8 cellular contexts compared by ENCODE assay signal in the genomic region with DNA sequence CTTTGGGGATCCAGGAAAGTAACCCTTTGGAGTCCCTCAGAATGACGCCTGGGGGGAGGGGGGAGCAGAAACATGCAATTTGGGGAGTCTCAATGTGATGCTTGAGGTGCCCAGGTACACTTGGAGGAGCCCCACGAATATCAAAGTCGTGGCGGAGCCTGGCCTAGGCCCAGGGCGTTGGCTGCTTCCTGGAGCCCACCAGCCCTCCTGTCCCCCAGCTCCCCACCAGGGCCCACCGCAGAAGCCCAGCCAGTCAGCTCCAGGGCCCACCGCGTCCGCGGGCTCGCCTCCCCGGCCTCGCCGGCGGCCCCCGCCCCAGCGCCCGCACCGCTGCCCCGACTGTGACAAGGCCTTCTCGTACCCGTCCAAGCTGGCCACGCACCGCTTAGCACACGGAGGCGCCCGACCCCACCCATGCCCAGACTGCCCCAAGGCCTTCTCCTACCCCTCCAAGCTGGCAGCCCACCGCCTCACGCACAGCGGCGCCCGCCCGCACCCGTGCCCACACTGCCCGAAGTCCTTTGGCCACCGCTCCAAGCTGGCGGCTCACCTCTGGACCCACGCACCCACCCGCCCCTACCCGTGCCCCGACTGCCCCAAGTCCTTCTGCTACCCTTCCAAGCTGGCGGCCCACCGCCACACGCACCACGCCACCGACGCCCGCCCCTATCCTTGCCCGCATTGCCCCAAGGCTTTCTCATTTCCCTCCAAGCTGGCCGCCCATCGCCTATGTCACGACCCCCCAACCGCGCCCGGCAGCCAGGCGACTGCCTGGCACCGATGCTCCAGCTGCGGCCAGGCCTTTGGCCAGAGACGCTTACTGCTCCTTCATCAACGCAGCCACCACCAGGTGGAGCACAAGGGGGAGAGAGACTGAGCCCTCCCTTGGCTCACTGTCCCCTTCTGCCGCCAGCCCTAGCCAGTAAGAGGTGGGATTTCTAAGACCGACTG. TPM values are rescaled to one million over a fixed set of nuclear protein-coding genes. Genes with fewer than 3 reads are reported as not detected.
A peak's percentile ranks its signal among the peaks of the same experiment; 100 is the strongest.
DNase-seq lines count a peak whose midpoint lies in the region; ATAC-seq and TF ChIP-seq lines count a peak whose summit lies in the region.

No MANE protein-coding gene starts in this region.

- no peak for TF ChIP-seq EP300 in ovary (IDR thresholded peaks at IDR 0.05)

- no peaks in the 10 kb centered on the region for H3K9me3 ChIP-seq in ovary

- WGBS in ovary, 3 donors, result 52 to 59% (median 57%) methylated on average over 62 of the region's 62 CpGs

- H3K4me1 ChIP-seq in ovary (ENCODE audit: insufficient read depth), result peaks cover 5% of the 10 kb centered on the region

- no peak overlapping the region for H3K4me3 ChIP-seq in ovary

- TF ChIP-seq CTCF in LNCAP (IDR thresholded peaks at IDR 0.05), result 0 out of 2 replicates have a peak, but pooled peaks have one; percentile 13
- TF ChIP-seq CTCF in ovary (IDR thresholded peaks at IDR 0.05), result peak; percentile 23 to 55 (median 29)

- no peaks in the 10 kb centered on the region for H3K27me3 ChIP-seq in ovary

- no peaks in the 10 kb centered on the region for H3K36me3 ChIP-seq in ovary

- no peak for TF ChIP-seq POLR2A in ovary (IDR thresholded peaks at IDR 0.05)

- DNase-seq in D341Med (ENCODE audit: low spot score) (peak; percentile 77), Right ventricle myocardium inferior (ENCODE audit: missing footprints) (peak; percentile 70), ovary (peak; percentile 68 to 82 (median 79))
- peak; percentile 35 for DNase-seq in activated naive CD4-positive, alpha-beta T cell treated with anti-CD3 and anti-CD28 coated beads, Interleukin-2, amount 50 U/mL, for 16 hours

- H3K27ac ChIP-seq in ovary, result peak overlapping the region in 1 of 2 donors; percentile 74

- intact Hi-C loops in Right ventricle myocardium inferior (cut with DNase I), result loop anchor here (5.0 to 10.0 kb wide), 2 partner anchors 132 to 240 kb away; no protein-coding TSS in a partner anchor
- intact Hi-C loops in ovary (cut with DNase I), result loop anchor here in 1 of 4 donors (5.0 kb wide), 1 partner anchor 62 kb away; a partner anchor contains a TSS

- ATAC-seq in Right ventricle myocardium inferior (no peak), HG02938 (IDR thresholded peaks at IDR 0.05; ENCODE audit: unreplicated experiment) (no peak), GM21447 (IDR thresholded peaks at IDR 0.05; ENCODE audit: unreplicated experiment) (no peak), HG03196 (IDR thresholded peaks at IDR 0.05; ENCODE audit: unreplicated experiment) (no peak)

RNA-seq across cellular contexts. Expression of a gene that starts 2.1 kb away (rescaled TPM):
- total RNA-seq in Right ventricle myocardium inferior (1.8 TPM), ovary (1 to 10 TPM; 1.3 to 5.9 (median 3.9) TPM)
- 1 to 10 TPM; 1.2 to 1.7 TPM for polyA plus RNA-seq in ovary

RNA-seq across cellular contexts. Expression of a gene that starts 8.1 kb away (rescaled TPM):
- total RNA-seq in Right ventricle myocardium inferior (15.2 TPM), ovary (10 to 100 TPM; 16.1 to 28.5 (median 22.5) TPM)
- polyA plus RNA-seq in ovary, result 10 to 100 TPM; 25.0 to 28.7 TPM

RNA-seq across cellular contexts. Expression of a gene that starts 30.5 kb away (rescaled TPM):
- total RNA-seq in Right ventricle myocardium inferior, result 5.7 TPM
- total RNA-seq in ovary, result 10 to 100 TPM; 14.5 to 29.7 (median 21.8) TPM
- polyA plus RNA-seq in ovary, result 10 to 100 TPM in 1 of 2 donors, 1 to 10 TPM in 1; 1.4 to 14.7 TPM

RNA-seq across cellular contexts. Expression of a gene that starts 40.2 kb away (rescaled TPM):
- total RNA-seq in Right ventricle myocardium inferior (12.2 TPM), ovary (10 to 100 TPM; 19.0 to 39.9 (median 28.4) TPM)
- polyA plus RNA-seq in ovary, result 10 to 100 TPM; 16.8 to 37.7 TPM

RNA-seq across cellular contexts. Expression of a gene that starts 40.5 kb away (rescaled TPM):
- total RNA-seq in Right ventricle myocardium inferior (2.2 TPM), ovary (10 to 100 TPM; 10.6 to 22.3 (median 17.7) TPM)
- polyA plus RNA-seq in ovary, result 10 to 100 TPM; 25.5 to 29.9 TPM
